ENCODE assay signal across 2 cellular contexts in the genomic region with DNA sequence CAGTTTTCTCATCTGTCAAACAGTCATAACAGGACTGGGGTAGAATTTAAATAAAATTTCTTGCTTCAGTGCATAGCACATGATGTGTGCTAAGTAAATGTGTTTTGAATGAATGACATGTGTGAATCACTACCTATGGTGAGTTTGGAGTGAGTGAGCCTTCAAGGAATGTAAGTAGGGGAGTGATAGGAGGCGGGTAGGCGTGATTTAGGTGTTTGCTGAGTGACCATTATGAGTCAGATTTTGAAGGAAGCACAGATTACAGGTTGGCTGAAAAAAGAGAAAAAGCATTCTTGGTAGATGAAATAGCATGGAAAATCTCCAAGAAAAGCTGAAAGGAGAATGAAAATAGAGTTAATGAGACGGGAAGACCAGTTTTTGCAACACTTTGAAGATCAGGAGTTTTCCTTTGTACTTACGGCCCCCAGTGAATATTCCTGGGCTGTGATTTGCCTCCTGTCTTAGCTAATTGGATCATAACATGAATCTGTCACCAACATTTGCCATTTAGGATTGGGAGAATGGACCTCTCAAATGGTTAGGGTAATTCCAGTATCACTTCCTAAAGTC.
TF ChIP-seq lines count a peak whose summit lies in the region.

No MANE protein-coding gene starts in this region.

TF ChIP-seq in A549, 52 proteins besides CTCF, POLR2A, EP300 and RAD21 (continued from another document):
- no peak for TF ChIP-seq HOXB5 (CRISPR knock-in tag; IDR thresholded peaks at IDR 0.05)
- 0 out of 2 replicates have a peak, but pooled peaks have one; percentile 42 for TF ChIP-seq FOSB (CRISPR knock-in tag; IDR thresholded peaks at IDR 0.05)
- TF ChIP-seq MAX (IDR thresholded peaks at IDR 0.05), result peak; percentile 43; the same call in 1 of the 2 replicates
- peak; percentile 76 for TF ChIP-seq JUNB (IDR thresholded peaks at IDR 0.05)
- TF ChIP-seq MAFK (IDR thresholded peaks at IDR 0.05; ENCODE audit: partially characterized antibody), result peak; percentile 17

TF ChIP-seq in HEK293, 187 proteins besides CTCF, POLR2A, EP300 and RAD21 (continued from another document and continues in another):
- TF ChIP-seq, protein P1, sequence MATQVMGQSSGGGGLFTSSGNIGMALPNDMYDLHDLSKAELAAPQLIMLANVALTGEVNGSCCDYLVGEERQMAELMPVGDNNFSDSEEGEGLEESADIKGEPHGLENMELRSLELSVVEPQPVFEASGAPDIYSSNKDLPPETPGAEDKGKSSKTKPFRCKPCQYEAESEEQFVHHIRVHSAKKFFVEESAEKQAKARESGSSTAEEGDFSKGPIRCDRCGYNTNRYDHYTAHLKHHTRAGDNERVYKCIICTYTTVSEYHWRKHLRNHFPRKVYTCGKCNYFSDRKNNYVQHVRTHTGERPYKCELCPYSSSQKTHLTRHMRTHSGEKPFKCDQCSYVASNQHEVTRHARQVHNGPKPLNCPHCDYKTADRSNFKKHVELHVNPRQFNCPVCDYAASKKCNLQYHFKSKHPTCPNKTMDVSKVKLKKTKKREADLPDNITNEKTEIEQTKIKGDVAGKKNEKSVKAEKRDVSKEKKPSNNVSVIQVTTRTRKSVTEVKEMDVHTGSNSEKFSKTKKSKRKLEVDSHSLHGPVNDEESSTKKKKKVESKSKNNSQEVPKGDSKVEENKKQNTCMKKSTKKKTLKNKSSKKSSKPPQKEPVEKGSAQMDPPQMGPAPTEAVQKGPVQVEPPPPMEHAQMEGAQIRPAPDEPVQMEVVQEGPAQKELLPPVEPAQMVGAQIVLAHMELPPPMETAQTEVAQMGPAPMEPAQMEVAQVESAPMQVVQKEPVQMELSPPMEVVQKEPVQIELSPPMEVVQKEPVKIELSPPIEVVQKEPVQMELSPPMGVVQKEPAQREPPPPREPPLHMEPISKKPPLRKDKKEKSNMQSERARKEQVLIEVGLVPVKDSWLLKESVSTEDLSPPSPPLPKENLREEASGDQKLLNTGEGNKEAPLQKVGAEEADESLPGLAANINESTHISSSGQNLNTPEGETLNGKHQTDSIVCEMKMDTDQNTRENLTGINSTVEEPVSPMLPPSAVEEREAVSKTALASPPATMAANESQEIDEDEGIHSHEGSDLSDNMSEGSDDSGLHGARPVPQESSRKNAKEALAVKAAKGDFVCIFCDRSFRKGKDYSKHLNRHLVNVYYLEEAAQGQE (tag by site-specific recombination; IDR thresholded peaks at IDR 0.05), result no peak
- no peak for TF ChIP-seq ZNF223 (tag by site-specific recombination; IDR thresholded peaks at IDR 0.05)
- peak; percentile 55 for TF ChIP-seq OSR2 (tag by site-specific recombination; IDR thresholded peaks at IDR 0.05)
- TF ChIP-seq MEIS1 (CRISPR knock-in tag; IDR thresholded peaks at IDR 0.05; ENCODE audit: borderline replicate concordance), result peak; percentile 48; the same call in 1 of the 2 replicates
- TF ChIP-seq ZNF776 (tag by site-specific recombination; IDR thresholded peaks at IDR 0.05; ENCODE audit: borderline replicate concordance), result no peak
- TF ChIP-seq BCL11A (tag by site-specific recombination; IDR thresholded peaks at IDR 0.05; ENCODE audit: low read depth), result peak; percentile 74; the same call in 1 of the 2 replicates
- TF ChIP-seq ZNF843 (tag by site-specific recombination; IDR thresholded peaks at IDR 0.05), result peak; percentile 40; the same call in 1 of the 2 replicates
- 0 out of 2 replicates have a peak, but pooled peaks have one; percentile 59 for TF ChIP-seq ZFP37 (tag by site-specific recombination; IDR thresholded peaks at IDR 0.05)
- no peak for TF ChIP-seq ZNF558 (tag by site-specific recombination; IDR thresholded peaks at IDR 0.05)
- peak; percentile 75 for TF ChIP-seq ZNF629 (tag by site-specific recombination; IDR thresholded peaks at IDR 0.05)
- TF ChIP-seq ZNF37A (tag by site-specific recombination; IDR thresholded peaks at IDR 0.05), result no peak
- no peak for TF ChIP-seq ZNF175 (tag by site-specific recombination; IDR thresholded peaks at IDR 0.05)
- TF ChIP-seq ZNF202 (tag by site-specific recombination; IDR thresholded peaks at IDR 0.05; ENCODE audit: borderline replicate concordance), result no peak
- 0 out of 2 replicates have a peak, but pooled peaks have one; percentile 18 for TF ChIP-seq ZNF404 (tag by site-specific recombination; IDR thresholded peaks at IDR 0.05)
- TF ChIP-seq ZNF747 (tag by site-specific recombination; IDR thresholded peaks at IDR 0.05), result no peak
- no peak for TF ChIP-seq ZNF830 (tag by site-specific recombination; IDR thresholded peaks at IDR 0.05; ENCODE audit: low read depth)
- TF ChIP-seq MZF1 (tag by site-specific recombination; IDR thresholded peaks at IDR 0.05; ENCODE audit: borderline replicate concordance), result no peak
- TF ChIP-seq SP3 (tag by site-specific recombination; IDR thresholded peaks at IDR 0.05), result peak; percentile 58
- peak; percentile 99 for TF ChIP-seq SP7 (tag by site-specific recombination; IDR thresholded peaks at IDR 0.05)
- peak; percentile 51 for TF ChIP-seq FEZF1 (tag by site-specific recombination; IDR thresholded peaks at IDR 0.05)
- TF ChIP-seq ZNF639 (tag by site-specific recombination; IDR thresholded peaks at IDR 0.05), result 0 out of 2 replicates have a peak, but pooled peaks have one; percentile 14
- TF ChIP-seq ZFHX2 (tag by site-specific recombination; conservative IDR thresholded peaks at IDR 0.05), result peak; percentile 93
- TF ChIP-seq PATZ1 (tag by site-specific recombination; IDR thresholded peaks at IDR 0.05), result no peak
- no peak for TF ChIP-seq ZNF791 (tag by site-specific recombination; IDR thresholded peaks at IDR 0.05)
- TF ChIP-seq, protein P2, sequence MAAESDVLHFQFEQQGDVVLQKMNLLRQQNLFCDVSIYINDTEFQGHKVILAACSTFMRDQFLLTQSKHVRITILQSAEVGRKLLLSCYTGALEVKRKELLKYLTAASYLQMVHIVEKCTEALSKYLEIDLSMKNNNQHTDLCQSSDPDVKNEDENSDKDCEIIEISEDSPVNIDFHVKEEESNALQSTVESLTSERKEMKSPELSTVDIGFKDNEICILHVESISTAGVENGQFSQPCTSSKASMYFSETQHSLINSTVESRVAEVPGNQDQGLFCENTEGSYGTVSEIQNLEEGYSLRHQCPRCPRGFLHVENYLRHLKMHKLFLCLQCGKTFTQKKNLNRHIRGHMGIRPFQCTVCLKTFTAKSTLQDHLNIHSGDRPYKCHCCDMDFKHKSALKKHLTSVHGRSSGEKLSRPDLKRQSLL (tag by site-specific recombination; IDR thresholded peaks at IDR 0.05), result no peak
- TF ChIP-seq ZFP41 (tag by site-specific recombination; IDR thresholded peaks at IDR 0.05; ENCODE audit: borderline replicate concordance), result no peak
- no peak for TF ChIP-seq ZNF48 (tag by site-specific recombination; IDR thresholded peaks at IDR 0.05)
- peak; percentile 87 for TF ChIP-seq EGR2 (tag by site-specific recombination; IDR thresholded peaks at IDR 0.05; ENCODE audit: low read depth)
- TF ChIP-seq SP2 (tag by site-specific recombination; IDR thresholded peaks at IDR 0.05), result peak; percentile 27; the same call in 1 of the 2 replicates
- TF ChIP-seq ZEB2 (tag by site-specific recombination; IDR thresholded peaks at IDR 0.05), result 0 out of 2 replicates have a peak, but pooled peaks have one; percentile 29
- TF ChIP-seq ZNF792 (tag by site-specific recombination; IDR thresholded peaks at IDR 0.05), result no peak
- TF ChIP-seq PRDM1 (tag by site-specific recombination; IDR thresholded peaks at IDR 0.05), result peak; percentile 57
- TF ChIP-seq HOXA7 (CRISPR knock-in tag; IDR thresholded peaks at IDR 0.05; ENCODE audit: borderline replicate concordance), result no peak
- peak; percentile 70; the same call in 1 of the 2 replicates for TF ChIP-seq BCL6B (tag by site-specific recombination; IDR thresholded peaks at IDR 0.05)
- TF ChIP-seq ZNF398 (tag by site-specific recombination; IDR thresholded peaks at IDR 0.05), result 0 out of 2 replicates have a peak, but pooled peaks have one; percentile 22
- TF ChIP-seq, protein P3, sequence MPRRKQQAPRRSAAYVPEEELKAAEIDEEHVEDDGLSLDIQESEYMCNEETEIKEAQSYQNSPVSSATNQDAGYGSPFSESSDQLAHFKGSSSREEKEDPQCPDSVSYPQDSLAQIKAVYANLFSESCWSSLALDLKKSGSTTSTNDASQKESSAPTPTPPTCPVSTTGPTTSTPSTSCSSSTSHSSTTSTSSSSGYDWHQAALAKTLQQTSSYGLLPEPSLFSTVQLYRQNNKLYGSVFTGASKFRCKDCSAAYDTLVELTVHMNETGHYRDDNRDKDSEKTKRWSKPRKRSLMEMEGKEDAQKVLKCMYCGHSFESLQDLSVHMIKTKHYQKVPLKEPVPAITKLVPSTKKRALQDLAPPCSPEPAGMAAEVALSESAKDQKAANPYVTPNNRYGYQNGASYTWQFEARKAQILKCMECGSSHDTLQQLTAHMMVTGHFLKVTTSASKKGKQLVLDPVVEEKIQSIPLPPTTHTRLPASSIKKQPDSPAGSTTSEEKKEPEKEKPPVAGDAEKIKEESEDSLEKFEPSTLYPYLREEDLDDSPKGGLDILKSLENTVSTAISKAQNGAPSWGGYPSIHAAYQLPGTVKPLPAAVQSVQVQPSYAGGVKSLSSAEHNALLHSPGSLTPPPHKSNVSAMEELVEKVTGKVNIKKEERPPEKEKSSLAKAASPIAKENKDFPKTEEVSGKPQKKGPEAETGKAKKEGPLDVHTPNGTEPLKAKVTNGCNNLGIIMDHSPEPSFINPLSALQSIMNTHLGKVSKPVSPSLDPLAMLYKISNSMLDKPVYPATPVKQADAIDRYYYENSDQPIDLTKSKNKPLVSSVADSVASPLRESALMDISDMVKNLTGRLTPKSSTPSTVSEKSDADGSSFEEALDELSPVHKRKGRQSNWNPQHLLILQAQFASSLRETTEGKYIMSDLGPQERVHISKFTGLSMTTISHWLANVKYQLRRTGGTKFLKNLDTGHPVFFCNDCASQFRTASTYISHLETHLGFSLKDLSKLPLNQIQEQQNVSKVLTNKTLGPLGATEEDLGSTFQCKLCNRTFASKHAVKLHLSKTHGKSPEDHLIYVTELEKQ (tag by site-specific recombination; IDR thresholded peaks at IDR 0.05; ENCODE audit: borderline replicate concordance), result peak; percentile 79
- no peak for TF ChIP-seq ZNF529 (tag by site-specific recombination; IDR thresholded peaks at IDR 0.05; ENCODE audit: insufficient replicate concordance)
- TF ChIP-seq ZXDB (tag by site-specific recombination; IDR thresholded peaks at IDR 0.05), result 0 out of 2 replicates have a peak, but pooled peaks have one; percentile 16
- peak; percentile 73; the same call in 1 of the 2 replicates for TF ChIP-seq PRDM6 (tag by site-specific recombination; IDR thresholded peaks at IDR 0.05)
